In the genomic region with DNA sequence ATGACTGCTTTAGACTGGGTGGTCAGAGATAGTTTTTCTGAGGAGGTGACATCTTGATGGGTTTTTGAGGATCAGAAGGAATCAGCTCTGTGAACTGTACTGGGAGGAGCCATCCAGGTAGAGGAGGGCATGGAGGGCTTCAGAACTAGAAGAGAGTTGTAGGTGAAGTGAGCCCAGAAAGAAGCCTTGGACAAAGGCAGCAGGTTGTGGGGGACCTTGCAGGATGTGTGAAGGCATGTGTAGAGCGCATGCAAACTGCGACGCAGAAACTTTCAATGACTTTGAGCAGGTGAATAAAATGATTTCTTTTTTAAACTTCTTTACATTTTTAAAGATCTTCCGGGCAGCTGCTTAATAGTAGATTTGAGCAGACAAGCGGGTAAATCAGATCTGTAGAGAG, we compare ENCODE assay signal across 5 cellular contexts.
"Had no signal": no experiment of that assay in that cellular context is flagged by ENCODE, and none has a peak within 500 bp of the region (broad histone marks: within the 10 kb centered on the region; RNA-seq: fewer than 3 reads in every experiment).

No MANE protein-coding gene starts in this region.

- H3K4me3 ChIP-seq: K562 had no signal

- ATAC-seq: K562 had no signal

- DNase-seq: GOT3, H7, HCEC 1CT, IMR-90 had no signal
